Comparison of ENCODE assay signal across 8 cellular contexts in the genomic region with DNA sequence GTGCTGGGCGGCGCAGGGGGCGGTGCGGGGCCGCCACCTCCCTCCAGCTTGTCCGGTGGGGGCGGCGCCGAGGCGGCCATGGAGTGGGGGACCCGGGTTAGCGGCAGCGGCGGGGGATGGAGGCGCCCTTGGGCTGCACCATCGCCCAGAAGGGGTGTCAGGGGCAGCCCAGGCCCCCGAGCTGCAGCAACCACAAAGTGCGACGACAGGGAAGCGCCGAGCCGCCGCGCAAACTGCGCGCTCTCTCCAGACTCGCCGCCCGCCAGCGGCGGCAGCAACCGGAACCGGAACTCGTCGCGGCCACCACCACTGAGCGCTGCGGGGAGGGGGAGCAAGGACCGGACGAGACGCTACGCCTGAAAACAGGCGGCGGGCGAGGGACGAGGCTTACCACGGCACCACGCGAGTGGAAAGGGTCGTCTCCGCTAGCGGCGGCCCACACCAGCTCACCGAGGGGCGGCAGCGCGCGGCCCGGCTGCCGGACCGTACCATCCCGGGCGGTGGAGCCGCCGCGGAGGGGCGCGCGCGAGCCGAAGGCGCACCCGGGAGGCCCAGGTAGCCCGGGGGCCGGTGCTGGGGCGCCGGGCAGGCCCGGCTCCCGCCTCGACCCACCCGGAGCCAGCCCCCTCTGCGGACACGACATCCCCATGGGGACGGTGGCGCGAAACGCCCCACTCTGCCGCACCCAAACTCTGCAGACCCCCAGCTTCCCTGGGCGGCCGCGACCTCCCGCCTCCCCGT. TPM values are rescaled to one million over a fixed set of nuclear protein-coding genes. Genes with fewer than 3 reads are reported as not detected.
DNase-seq lines count a peak whose midpoint lies in the region; ATAC-seq and TF ChIP-seq lines count a peak whose summit lies in the region.

A gene with protein sequence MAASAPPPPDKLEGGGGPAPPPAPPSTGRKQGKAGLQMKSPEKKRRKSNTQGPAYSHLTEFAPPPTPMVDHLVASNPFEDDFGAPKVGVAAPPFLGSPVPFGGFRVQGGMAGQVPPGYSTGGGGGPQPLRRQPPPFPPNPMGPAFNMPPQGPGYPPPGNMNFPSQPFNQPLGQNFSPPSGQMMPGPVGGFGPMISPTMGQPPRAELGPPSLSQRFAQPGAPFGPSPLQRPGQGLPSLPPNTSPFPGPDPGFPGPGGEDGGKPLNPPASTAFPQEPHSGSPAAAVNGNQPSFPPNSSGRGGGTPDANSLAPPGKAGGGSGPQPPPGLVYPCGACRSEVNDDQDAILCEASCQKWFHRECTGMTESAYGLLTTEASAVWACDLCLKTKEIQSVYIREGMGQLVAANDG (minus strand): TSS at position 286 of the 741 bp plus-strand sequence. CDS start 206 bp downstream, at position 80.

- H3K27ac Mint-ChIP-seq in IgD-negative memory B cell = peak within 1 kb of the TSS; percentile 89 to 97 (median 96)
- H3K27ac Mint-ChIP-seq in activated T-helper 17 cell treated with anti-CD3 and anti-CD28 coated beads, Interleukin-2, amount 50 U/mL, for 72 hours = peak within 1 kb of the TSS; percentile 88
- peak within 1 kb of the TSS; percentile 81 to 84 for H3K27ac Mint-ChIP-seq in natural killer cell treated with Interleukin-12 subunit alpha and Interleukin-12 subunit beta and Interleukin-15 and Interleukin-18, amount 100 ng/mL, for 72 hours

- H3K27ac ChIP-seq in stomach = peak within 1 kb of the TSS; percentile 98 to 99 (median 99)

- peak within 1 kb of the TSS; percentile 87 to 98 (median 96) for H3K4me3 Mint-ChIP-seq in IgD-negative memory B cell
- peak within 1 kb of the TSS; percentile 95 for H3K4me3 Mint-ChIP-seq in activated T-helper 17 cell treated with anti-CD3 and anti-CD28 coated beads, Interleukin-2, amount 50 U/mL, for 72 hours
- peak within 1 kb of the TSS; percentile 88 for H3K4me3 Mint-ChIP-seq in natural killer cell treated with Interleukin-12 subunit alpha and Interleukin-12 subunit beta and Interleukin-15 and Interleukin-18, amount 100 ng/mL, for 72 hours

- peak; percentile 52 for ATAC-seq in GM21526 (IDR thresholded peaks at IDR 0.05; ENCODE audit: low FRiP score, unreplicated experiment)
- peak; percentile 90 for ATAC-seq in activated T-helper 17 cell treated with anti-CD3 and anti-CD28 coated beads, Interleukin-2, amount 50 U/mL, for 72 hours (replicated peaks)
- peak; percentile 93 for ATAC-seq in natural killer cell treated with Interleukin-12 subunit alpha and Interleukin-12 subunit beta and Interleukin-15 and Interleukin-18, amount 100 ng/mL, for 72 hours

- TF ChIP-seq CTCF in stomach (IDR thresholded peaks at IDR 0.05) = peak in 5 of 7 experiments; percentile 30 to 77 (median 40)

- peaks cover 29 to 80% (median 67%) of the 10 kb centered on the region in 4 donors for H3K4me1 ChIP-seq in stomach

- no peaks in the 10 kb centered on the region for H3K9me3 ChIP-seq in stomach

- H3K9me3 Mint-ChIP-seq in IgD-negative memory B cell = no peaks in the 10 kb centered on the region
- H3K9me3 Mint-ChIP-seq in activated T-helper 17 cell treated with anti-CD3 and anti-CD28 coated beads, Interleukin-2, amount 50 U/mL, for 72 hours = no peaks in the 10 kb centered on the region
- no peaks in the 10 kb centered on the region for H3K9me3 Mint-ChIP-seq in natural killer cell treated with Interleukin-12 subunit alpha and Interleukin-12 subunit beta and Interleukin-15 and Interleukin-18, amount 100 ng/mL, for 72 hours

- H3K27me3 ChIP-seq in stomach = no peaks in the 10 kb centered on the region

- H3K36me3 ChIP-seq in stomach = peaks cover 35 to 61% (median 60%) of the 10 kb centered on the region in 4 donors

- WGBS in stomach, 5 donors = 0 to 2% (median 1%) methylated on average over 20 to 93 of the region's 93 CpGs

- H3K4me3 ChIP-seq in stomach = peak within 1 kb of the TSS; percentile 84 to 95 (median 89)

- peak in 1 of 4 donors; percentile 31 for TF ChIP-seq POLR2A in stomach (IDR thresholded peaks at IDR 0.05)

- H3K27me3 Mint-ChIP-seq in IgD-negative memory B cell = no peaks in the 10 kb centered on the region
- no peaks in the 10 kb centered on the region for H3K27me3 Mint-ChIP-seq in activated T-helper 17 cell treated with anti-CD3 and anti-CD28 coated beads, Interleukin-2, amount 50 U/mL, for 72 hours
- no peaks in the 10 kb centered on the region for H3K27me3 Mint-ChIP-seq in natural killer cell treated with Interleukin-12 subunit alpha and Interleukin-12 subunit beta and Interleukin-15 and Interleukin-18, amount 100 ng/mL, for 72 hours

- no peak for TF ChIP-seq EP300 in stomach (IDR thresholded peaks at IDR 0.05)

- intact Hi-C loops in stomach (cut with DNase I; ENCODE audit: low total_unique reads) = loop anchor here (10.0 kb wide), 1 partner anchor 53 kb away; no protein-coding TSS in a partner anchor

- no peaks in the 10 kb centered on the region for H3K36me3 Mint-ChIP-seq in IgD-negative memory B cell
- H3K36me3 Mint-ChIP-seq in activated T-helper 17 cell treated with anti-CD3 and anti-CD28 coated beads, Interleukin-2, amount 50 U/mL, for 72 hours (ENCODE audit: low read depth) = peaks cover 95% of the 10 kb centered on the region
- H3K36me3 Mint-ChIP-seq in natural killer cell treated with Interleukin-12 subunit alpha and Interleukin-12 subunit beta and Interleukin-15 and Interleukin-18, amount 100 ng/mL, for 72 hours = peaks cover 6% of the 10 kb centered on the region

- DNase-seq in DMS53 treated with DMSO at 0.1 percent for 48 hours (lab: John Stamatoyannopoulos, UW; ENCODE audit: unreplicated experiment) (peak; percentile 66), RPMI7951 (ENCODE audit: low read depth) (peak; percentile 73), fibroblast of peridontal ligament (ENCODE audit: extremely low read depth) (peak; percentile 57), stomach (peak; percentile 81)
- peak; percentile 88 for DNase-seq in natural killer cell treated with Interleukin-12 subunit alpha and Interleukin-12 subunit beta and Interleukin-15 and Interleukin-18, amount 100 ng/mL, for 72 hours (ENCODE audit: low spot score)

- H3K4me1 Mint-ChIP-seq in IgD-negative memory B cell = peaks cover 18 to 19% (median 19%) of the 10 kb centered on the region in 3 donors
- peaks cover 10% of the 10 kb centered on the region for H3K4me1 Mint-ChIP-seq in activated T-helper 17 cell treated with anti-CD3 and anti-CD28 coated beads, Interleukin-2, amount 50 U/mL, for 72 hours
- peaks cover 28 to 29% of the 10 kb centered on the region in 2 donors for H3K4me1 Mint-ChIP-seq in natural killer cell treated with Interleukin-12 subunit alpha and Interleukin-12 subunit beta and Interleukin-15 and Interleukin-18, amount 100 ng/mL, for 72 hours (ENCODE audit: low read depth in 2 of 2)

RNA-seq across cellular contexts. Expression of the gene that starts here (rescaled TPM):
- 42.5 TPM for polyA plus RNA-seq in IgD-negative memory B cell
- total RNA-seq in RPMI7951 (2014; rRNA removed; shearing (Covaris generic)) = 16.1 and 18.4 TPM in 2 replicates
- total RNA-seq in activated T-helper 17 cell treated with anti-CD3 and anti-CD28 coated beads, Interleukin-2, amount 50 U/mL, for 72 hours = 10 to 100 TPM; 35.6 to 39.2 TPM
- total RNA-seq in natural killer cell treated with Interleukin-12 subunit alpha and Interleukin-12 subunit beta and Interleukin-15 and Interleukin-18, amount 100 ng/mL, for 72 hours = 10 to 100 TPM; 27.4 to 36.0 TPM
- 10 to 100 TPM in 4 of 5 donors, 1 to 10 TPM in 1; 8.1 to 75.3 (median 36.2) TPM for total RNA-seq in stomach
- polyA plus RNA-seq in stomach = 10 to 100 TPM; 12.2 to 19.8 (median 16.1) TPM

Comparison
In these comparisons a context has a peak if more than half of its experiments do, and no peak if none do; other contexts are left out.
1. Peak in every context shown above with its lines: DNase-seq, ATAC-seq, H3K4me3 ChIP-seq and H3K27ac ChIP-seq.